Comparison of ENCODE assay signal across 8 cellular contexts in genomic region chr15:82647045-82647834, GRCh38. TPM values are rescaled to one million over a fixed set of nuclear protein-coding genes. Genes with fewer than 3 reads are reported as not detected.
DNase-seq lines count a peak whose midpoint lies in the region; ATAC-seq lines count a peak whose summit lies in the region.

Gene CPEB1 (minus strand): TSS chr15:82647363. CDS start chr15:82628459, 18,904 bp downstream.

- no peak within 1 kb of the TSS for H3K27ac Mint-ChIP-seq in stimulated activated naive B cell treated with anti-CD40 and anti-IgM and Interleukin-4, amounts not matched to agents 10 μg/mL and 1 μg/mL and 100 μg/mL, for 72 hours

- peaks cover 0 to 3% of the 10 kb centered on the region in 2 donors for H3K36me3 Mint-ChIP-seq in stimulated activated naive B cell treated with anti-CD40 and anti-IgM and Interleukin-4, amounts not matched to agents 10 μg/mL and 1 μg/mL and 100 μg/mL, for 72 hours

- peaks cover 49 to 66% of the 10 kb centered on the region in 2 donors for H3K27me3 Mint-ChIP-seq in stimulated activated naive B cell treated with anti-CD40 and anti-IgM and Interleukin-4, amounts not matched to agents 10 μg/mL and 1 μg/mL and 100 μg/mL, for 72 hours

- peak; percentile 40 for ATAC-seq in HG03520 (IDR thresholded peaks at IDR 0.05; ENCODE audit: unreplicated experiment)
- ATAC-seq in stimulated activated naive B cell treated with anti-CD40 and anti-IgM and Interleukin-4, amounts not matched to agents 10 μg/mL and 1 μg/mL and 100 μg/mL, for 72 hours (replicated peaks) = peak; percentile 51 to 61
- ATAC-seq in GM18868 (IDR thresholded peaks at IDR 0.05; ENCODE audit: unreplicated experiment) = no peak

- H3K27me3 ChIP-seq in endocrine pancreas (ENCODE audit: control insufficient read depth, insufficient read depth, low read length) = no peaks in the 10 kb centered on the region

- H3K4me1 ChIP-seq in endocrine pancreas (ENCODE audit: control insufficient read depth, insufficient read depth, low read length) = no peaks in the 10 kb centered on the region
- peaks cover 15% of the 10 kb centered on the region for H3K4me1 ChIP-seq in mesodermal cell (ENCODE audit: control insufficient read depth, insufficient read depth, low read length, poor library complexity, severe bottlenecking)

- peak within 1 kb of the TSS; percentile 65 to 69 for H3K4me3 Mint-ChIP-seq in stimulated activated naive B cell treated with anti-CD40 and anti-IgM and Interleukin-4, amounts not matched to agents 10 μg/mL and 1 μg/mL and 100 μg/mL, for 72 hours

- DNase-seq in COR-L47 (lab: John Stamatoyannopoulos, UW) = peak; percentile 1
- peak; percentile 29 for DNase-seq in activated CD4-positive, alpha-beta T cell treated with anti-CD3 and anti-CD28 coated beads, Interleukin-2, amount 50 U/mL, for 1 hour
- no peak for DNase-seq in stimulated activated naive B cell treated with anti-CD40 and anti-IgM and Interleukin-4, amounts not matched to agents 10 μg/mL and 1 μg/mL and 100 μg/mL, for 72 hours
- DNase-seq in RKO (ENCODE audit: low spot score) = no peak

- H3K4me1 Mint-ChIP-seq in stimulated activated naive B cell treated with anti-CD40 and anti-IgM and Interleukin-4, amounts not matched to agents 10 μg/mL and 1 μg/mL and 100 μg/mL, for 72 hours = peaks cover 12 to 20% of the 10 kb centered on the region in 2 donors

- peak within 1 kb of the TSS; percentile 67 for H3K9ac ChIP-seq in endocrine pancreas (ENCODE audit: control insufficient read depth, insufficient read depth, low read length)

- H3K9me3 Mint-ChIP-seq in stimulated activated naive B cell treated with anti-CD40 and anti-IgM and Interleukin-4, amounts not matched to agents 10 μg/mL and 1 μg/mL and 100 μg/mL, for 72 hours = peaks cover 0 to 3% of the 10 kb centered on the region in 2 donors

- H3K9me3 ChIP-seq in endocrine pancreas (ENCODE audit: control insufficient read depth, low read length) (no peaks in the 10 kb centered on the region), mesodermal cell (ENCODE audit: control insufficient read depth, low read length) (peaks cover 4% of the 10 kb centered on the region)

- no peak within 1 kb of the TSS for H3K27ac ChIP-seq in mesodermal cell (ENCODE audit: low read depth, low read length, severe bottlenecking)

- peak within 1 kb of the TSS; percentile 43 for H3K4me3 ChIP-seq in endocrine pancreas (ENCODE audit: control insufficient read depth, insufficient read depth, low read length)
- H3K4me3 ChIP-seq in mesodermal cell (ENCODE audit: extremely low read depth, insufficient read depth, low read length, poor library complexity, severe bottlenecking) = peak within 1 kb of the TSS; percentile 39

- WGBS in mesodermal cell (ENCODE audit: insufficient coverage in 2 of 2), 2 experiments = 16 to 18% methylated on average over 59 to 83 of the region's 96 CpGs

- H3K36me3 ChIP-seq in endocrine pancreas (ENCODE audit: control insufficient read depth, insufficient read depth, low read length) (no peaks in the 10 kb centered on the region), mesodermal cell (ENCODE audit: control insufficient read depth, insufficient read depth, low read length) (no peaks in the 10 kb centered on the region)

RNA-seq across cellular contexts. Expression of gene CPEB1, which starts in this region (rescaled TPM):
- 1.7 TPM for polyA plus RNA-seq in mesodermal cell (2013, experiment 1 of 2)
- 2.6 TPM for polyA plus RNA-seq in mesodermal cell (2013, experiment 2 of 2)

Comparison
In these comparisons a context has a peak if more than half of its experiments do, and no peak if none do; other contexts are left out.
1. DNase-seq: peak in COR-L47 (single experiment) and activated CD4-positive, alpha-beta T cell treated with anti-CD3 and anti-CD28 coated beads, Interleukin-2, amount 50 U/mL, for 1 hour (single experiment); none in stimulated activated naive B cell treated with anti-CD40 and anti-IgM and Interleukin-4, amounts not matched to agents 10 μg/mL and 1 μg/mL and 100 μg/mL, for 72 hours (single experiment) and RKO (single experiment).